Comparison of ENCODE assay signal across 16 cellular contexts in the genomic region with DNA sequence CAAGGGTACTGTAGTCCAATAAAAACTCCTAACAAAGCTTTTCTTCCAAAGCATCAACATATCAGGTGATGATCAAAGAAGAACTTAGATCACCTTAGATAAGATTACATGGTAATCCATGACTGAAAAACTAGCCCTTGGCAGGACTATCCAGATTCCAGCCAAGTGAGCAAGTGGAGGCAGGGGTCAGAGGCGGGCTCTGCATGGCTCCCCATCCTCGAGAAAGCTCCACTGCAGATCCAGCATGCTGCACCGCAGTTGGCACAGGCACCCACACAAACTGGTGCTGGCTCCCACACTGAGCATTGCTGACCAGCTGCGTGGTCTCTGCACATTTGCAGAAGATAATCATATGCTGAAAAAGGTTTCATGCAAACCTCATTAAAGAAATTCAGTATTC. TPM values are rescaled to one million over a fixed set of nuclear protein-coding genes. Genes with fewer than 3 reads are reported as not detected.
DNase-seq lines count a peak whose midpoint lies in the region; ATAC-seq and TF ChIP-seq lines count a peak whose summit lies in the region.
"Had no signal": no experiment of that assay in that cellular context is flagged by ENCODE, and none has a peak within 500 bp of the region (broad histone marks: within the 10 kb centered on the region; RNA-seq: fewer than 3 reads in every experiment).

No MANE protein-coding gene starts in this region.

- POLR2A ChIA-PET in MCF 10A (lab: Yijun Ruan, JAX) = interaction anchor here (0.9 to 6.5 kb wide), 5 partner anchors 9 to 521 kb away, joined by 3 to 53 read pairs (median 6); partner anchors contain the start of gene PSAP

- peaks cover 11 to 34% of the 10 kb centered on the region in 2 donors for H3K4me1 ChIP-seq in breast epithelium
- peaks cover 0 to 68% (median 17%) of the 10 kb centered on the region in 4 donors for H3K4me1 ChIP-seq in Peyer's patch

- TF ChIP-seq CTCF in breast epithelium (IDR thresholded peaks at IDR 0.05) = no peak
- TF ChIP-seq CTCF in MCF 10A (IDR thresholded peaks at IDR 0.05; ENCODE audit: unreplicated experiment) = no peak
- TF ChIP-seq CTCF in osteocyte (IDR thresholded peaks at IDR 0.05) = no peak
- no peak for TF ChIP-seq CTCF in Peyer's patch (IDR thresholded peaks at IDR 0.05)

- H3K27ac Mint-ChIP-seq in MCF 10A (ENCODE audit: low read depth, unreplicated experiment) (no peak overlapping the region), osteocyte (ENCODE audit: unreplicated experiment) (peak overlapping the region; percentile 92)
- H3K27ac Mint-ChIP-seq: stimulated activated effector memory CD8-positive, alpha-beta T cell treated with anti-CD3 and anti-CD28 coated beads, Interleukin-12 subunit alpha, Interleukin-12 subunit beta, amount 100 ng/mL, for 72 hours had no signal

- H3K4me1 Mint-ChIP-seq in MCF 10A (ENCODE audit: insufficient read depth, unreplicated experiment) (peaks cover 59% of the 10 kb centered on the region), osteocyte (ENCODE audit: unreplicated experiment) (peaks cover 60% of the 10 kb centered on the region)

- CTCF ChIA-PET in MCF 10A (lab: Yijun Ruan, JAX) = interaction anchor here (1.3 to 3.0 kb wide), 2 partner anchors 55 to 67 kb away, joined by 4 to 22 read pairs; partner anchors contain the start of gene VSIR

- DNase-seq in breast epithelium (ENCODE audit: low spot score in 2 of 2) = no peak
- DNase-seq in MCF 10A (ENCODE audit: unreplicated experiment) = no peak
- peak; percentile 68 for DNase-seq in globus pallidus (ENCODE audit: low spot score)
- DNase-seq in osteocyte (ENCODE audit: extremely low spot score, unreplicated experiment) = no peak
- DNase-seq in T-helper 9 cell = no peak
- DNase-seq in Kasumi-1 (lab: John Stamatoyannopoulos, UW) = no peak
- no peak for DNase-seq in Peyer's patch
- DNase-seq: activated CD4-positive, alpha-beta T cell treated with anti-CD3 and anti-CD28 coated beads, Interleukin-2, amount 50 U/mL, for 48 hours; KG1; left colon; NCI-H1105 treated with DMSO at 0.1 percent for 48 hours had no signal

- H3K27me3 ChIP-seq in breast epithelium (no peaks in the 10 kb centered on the region), Peyer's patch (no peaks in the 10 kb centered on the region)
- H3K27me3 ChIP-seq: SJSA1 had no signal

- no peaks in the 10 kb centered on the region for H3K9me3 ChIP-seq in breast epithelium
- H3K9me3 ChIP-seq in Peyer's patch = no peaks in the 10 kb centered on the region
- H3K9me3 ChIP-seq: SJSA1 had no signal

- H3K9me3 Mint-ChIP-seq in MCF 10A (ENCODE audit: unreplicated experiment) = no peaks in the 10 kb centered on the region
- H3K9me3 Mint-ChIP-seq in osteocyte (ENCODE audit: unreplicated experiment) = no peaks in the 10 kb centered on the region
- H3K9me3 Mint-ChIP-seq: activated T-helper 1 cell treated with anti-CD3 and anti-CD28 coated beads, Interleukin-12 subunit alpha, Interleukin-12 subunit beta, Interleukin-2, Interleukin-4 antibody, amounts not matched to agents 30 ng/mL and 10 ng/mL and 1 ng/mL, durations not matched to agents 14 hours and 24 hours and 36 hours; dendritic cell treated with granulocyte-macrophage colony-stimulating factor and Interleukin-4, amounts not matched to agents 40 ng/mL and 50 ng/mL, for 4 days; stimulated activated effector memory CD8-positive, alpha-beta T cell treated with anti-CD3 and anti-CD28 coated beads, Interleukin-12 subunit alpha, Interleukin-12 subunit beta, amount 100 ng/mL, for 72 hours had no signal

- H3K27ac ChIP-seq in breast epithelium (peak overlapping the region; percentile 26 to 45), Peyer's patch (no peak overlapping the region)
- H3K27ac ChIP-seq: SJSA1 had no signal

- no peak for ATAC-seq in GM19324 (IDR thresholded peaks at IDR 0.05; ENCODE audit: low FRiP score, unreplicated experiment)
- ATAC-seq: stimulated activated effector memory CD8-positive, alpha-beta T cell treated with anti-CD3 and anti-CD28 coated beads, Interleukin-12 subunit alpha, Interleukin-12 subunit beta, amount 100 ng/mL, for 72 hours had no signal

- H3K4me3 ChIP-seq in breast epithelium (no peak overlapping the region), Peyer's patch (no peak overlapping the region)
- H3K4me3 ChIP-seq: SJSA1 had no signal

- H3K4me3 Mint-ChIP-seq in MCF 10A (ENCODE audit: unreplicated experiment) = no peak overlapping the region
- no peak overlapping the region for H3K4me3 Mint-ChIP-seq in osteocyte (ENCODE audit: unreplicated experiment)
- H3K4me3 Mint-ChIP-seq: activated T-helper 1 cell treated with anti-CD3 and anti-CD28 coated beads, Interleukin-12 subunit alpha, Interleukin-12 subunit beta, Interleukin-2, Interleukin-4 antibody, amounts not matched to agents 30 ng/mL and 10 ng/mL and 1 ng/mL, durations not matched to agents 14 hours and 24 hours and 36 hours; stimulated activated effector memory CD8-positive, alpha-beta T cell treated with anti-CD3 and anti-CD28 coated beads, Interleukin-12 subunit alpha, Interleukin-12 subunit beta, amount 100 ng/mL, for 72 hours had no signal

- no TSS peak for BruUV-seq in MCF 10A (replicated peaks; lab: Mats Ljungman, UMichigan)

- H3K36me3 ChIP-seq in breast epithelium (no peaks in the 10 kb centered on the region), Peyer's patch (no peaks in the 10 kb centered on the region)

- TF ChIP-seq POLR2A in breast epithelium (IDR thresholded peaks at IDR 0.05) (no peak), Peyer's patch (IDR thresholded peaks at IDR 0.05) (no peak)

- intact Hi-C loops in breast epithelium (cut with DNase I; ENCODE audit: low total_unique reads) = no loop called here
- intact Hi-C loops in MCF 10A (cut with micrococcal nuclease) = no loop called here

- no peaks in the 10 kb centered on the region for H3K27me3 Mint-ChIP-seq in MCF 10A (ENCODE audit: insufficient read depth, unreplicated experiment)
- H3K27me3 Mint-ChIP-seq in osteocyte (ENCODE audit: unreplicated experiment) = no peaks in the 10 kb centered on the region
- H3K27me3 Mint-ChIP-seq: dendritic cell treated with granulocyte-macrophage colony-stimulating factor and Interleukin-4, amounts not matched to agents 40 ng/mL and 50 ng/mL, for 4 days had no signal

- H3K36me3 Mint-ChIP-seq in MCF 10A (ENCODE audit: insufficient read depth, unreplicated experiment) = peaks cover 14% of the 10 kb centered on the region
- peaks cover 3% of the 10 kb centered on the region for H3K36me3 Mint-ChIP-seq in osteocyte (ENCODE audit: unreplicated experiment)
- H3K36me3 Mint-ChIP-seq: stimulated activated effector memory CD8-positive, alpha-beta T cell treated with anti-CD3 and anti-CD28 coated beads, Interleukin-12 subunit alpha, Interleukin-12 subunit beta, amount 100 ng/mL, for 72 hours had no signal

RNA-seq across cellular contexts. Expression of gene PSAP, which starts 10.1 kb away (rescaled TPM):
- total RNA-seq in breast epithelium (1,000 to 10,000 TPM in 1 of 3 donors, 100 to 1,000 TPM in 2; 623 to 1,873 (median 945) TPM), MCF 10A (2022) (506 and 692 TPM in 2 replicates), osteocyte (1,262 and 1,314 TPM in 2 replicates), Peyer's patch (100 to 1,000 TPM; 193 to 647 (median 491) TPM)

Comparison
In these comparisons a context has a peak if more than half of its experiments do, and no peak if none do; other contexts are left out.
1. H3K27ac ChIP-seq: peak in breast epithelium (2 of 2); none in Peyer's patch (0 of 4).